In the genomic region with DNA sequence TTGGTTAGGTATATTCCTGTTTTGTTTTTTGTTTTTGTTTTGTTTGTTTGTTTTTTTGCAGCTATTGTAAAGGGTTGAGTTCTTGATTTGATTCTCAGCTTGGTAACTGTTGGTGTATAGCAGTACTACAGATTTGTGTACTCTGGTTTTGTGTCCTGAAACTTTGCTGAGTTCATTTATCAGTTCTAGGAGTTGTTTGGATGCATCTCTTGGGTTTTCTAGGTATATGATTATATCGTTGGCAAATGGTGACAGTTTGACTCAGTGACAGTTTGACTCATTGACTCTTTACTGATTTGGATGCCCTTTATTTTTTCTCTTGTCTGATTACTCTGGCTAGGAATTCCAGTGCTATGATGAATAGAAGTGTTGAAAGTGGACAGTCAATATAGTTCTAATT, we compare ENCODE assay signal across 1 cellular context.
TF ChIP-seq lines count a peak whose summit lies in the region.

No MANE protein-coding gene starts in this region.

TF ChIP-seq in HepG2, 621 proteins besides CTCF, POLR2A, EP300 and RAD21:
- no peak for TF ChIP-seq TMF1 (CRISPR knock-in tag; IDR thresholded peaks at IDR 0.05; ENCODE audit: low read depth)
- TF ChIP-seq, protein P1, sequence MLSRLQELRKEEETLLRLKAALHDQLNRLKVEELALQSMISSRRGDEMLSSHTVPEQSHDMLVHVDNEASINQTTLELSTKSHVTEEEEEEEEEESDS (CRISPR knock-in tag; IDR thresholded peaks at IDR 0.05; ENCODE audit: borderline replicate concordance): no peak
- TF ChIP-seq ZBTB7A (CRISPR knock-in tag; IDR thresholded peaks at IDR 0.05): no peak
- no peak for TF ChIP-seq MLLT10 (CRISPR knock-in tag; IDR thresholded peaks at IDR 0.05)
- no peak for TF ChIP-seq MAFK (conservative IDR thresholded peaks at IDR 0.05 in 1 of 2, IDR thresholded peaks at IDR 0.05 in 1 of 2; ENCODE audit: low read length in 2 of 2)
- no peak for TF ChIP-seq SAP130 (CRISPR knock-in tag; IDR thresholded peaks at IDR 0.05; ENCODE audit: low read depth)
TF ChIP-seq in HepG2: peak in this region for 0.
